In genomic region chr12:42484996-42485395, GRCh38 we compare ENCODE assay signal across 1 cellular context.
TF ChIP-seq lines count a peak whose summit lies in the region.

No MANE protein-coding gene starts in this region.

TF ChIP-seq in K562, 482 proteins besides CTCF, POLR2A, EP300 and RAD21 (continued from another document):
- peak; percentile 64; the same call in 1 of the 2 replicates for TF ChIP-seq MEF2D (tag; conservative IDR thresholded peaks at IDR 0.05; ENCODE audit: low read depth)
